ENCODE assay signal across 23 cellular contexts in genomic region chr19:1145635-1146417, GRCh38. TPM values are rescaled to one million over a fixed set of nuclear protein-coding genes. Genes with fewer than 3 reads are reported as not detected.
A peak's percentile ranks its signal among the peaks of the same experiment; 100 is the strongest.
DNase-seq lines count a peak whose midpoint lies in the region; ATAC-seq, FAIRE-seq and TF ChIP-seq lines count a peak whose summit lies in the region.
"Had no signal": no experiment of that assay in that cellular context is flagged by ENCODE, and none has a peak within 500 bp of the region (broad histone marks: within the 10 kb centered on the region; RNA-seq: fewer than 3 reads in every experiment).

No MANE protein-coding gene starts in this region.

- TF ChIP-seq POLR2A in K562 (conservative IDR thresholded peaks at IDR 0.05), result no peak

- no peaks in the 10 kb centered on the region for H3K9me3 Mint-ChIP-seq in osteocyte (ENCODE audit: unreplicated experiment)

- H3K27ac Mint-ChIP-seq in osteocyte (ENCODE audit: unreplicated experiment), result peak overlapping the region; percentile 47

- WGBS in HUES64, result 92% methylated on average over 26 of the region's 26 CpGs
- 98% methylated on average over 17 of the region's 26 CpGs for WGBS in K562 (ENCODE audit: insufficient coverage, low coverage, missing lambda C conversion rate)
- 97 to 98% (median 97%) methylated on average over 24 to 26 of the region's 26 CpGs for WGBS in small intestine, 3 donors

- H4K20me1 ChIP-seq in K562 (replicated peaks; ENCODE audit: control insufficient read depth, insufficient read depth, low read length), result no peaks in the 10 kb centered on the region

- no peaks in the 10 kb centered on the region for H3K9me1 ChIP-seq in K562 (ENCODE audit: control insufficient read depth, insufficient read depth, low read length)

- 0 out of 2 replicates have a peak, but pooled peaks cover 3% of the 10 kb centered on the region for H3K4me1 ChIP-seq in HUES64 (ENCODE audit: insufficient read depth, low read length)
- H3K4me1 ChIP-seq in K562 (replicated peaks in 1 of 2; ENCODE audit: control insufficient read depth in 2 of 2, insufficient read depth in 2 of 2, low read length in 2 of 2), result peaks cover 0 to 59% of the 10 kb centered on the region in 2 experiments; a peak in 2 of 5 replicates
- H3K4me1 ChIP-seq in small intestine (ENCODE audit: control insufficient read depth in 2 of 2, insufficient read depth in 1 of 2, low read depth in 1 of 2, low read length in 1 of 2), result no peaks in the 10 kb centered on the region
- H3K4me1 ChIP-seq: BLaER1, HAP-1, SJCRH30 had no signal

- H3K9me3 ChIP-seq in HUES64 (ENCODE audit: insufficient read depth, low read depth, low read length) (no peaks in the 10 kb centered on the region), K562 (replicated peaks; ENCODE audit: control insufficient read depth, insufficient read depth, low read depth, low read length) (no peaks in the 10 kb centered on the region), small intestine (ENCODE audit: control insufficient read depth, low read depth) (no peaks in the 10 kb centered on the region)
- H3K9me3 ChIP-seq: A549, HAP-1, MG63, SJCRH30 had no signal

- H3K4me3 ChIP-seq in HUES64 (ENCODE audit: low read length), result no peak overlapping the region
- H3K4me3 ChIP-seq in K562, result no peak overlapping the region
- H3K4me3 ChIP-seq in small intestine (ENCODE audit: low read depth in 1 of 2, low read length in 2 of 2), result no peak overlapping the region
- H3K4me3 ChIP-seq: A549, BLaER1, HAP-1, MG63, PC-9, SJCRH30 had no signal

- no peak overlapping the region for H3K4me3 Mint-ChIP-seq in osteocyte (ENCODE audit: unreplicated experiment)
- H3K4me3 Mint-ChIP-seq: CD4-positive, alpha-beta memory T cell had no signal

- in situ Hi-C loops in K562 (cut with MboI), result no loop called here

- no peak overlapping the region for H2AFZ ChIP-seq in K562 (ENCODE audit: low read depth, low read length)
- H2AFZ ChIP-seq: PC-9 had no signal

- H3K79me2 ChIP-seq in K562 (ENCODE audit: control insufficient read depth, insufficient read depth, low read length), result no peaks in the 10 kb centered on the region

- peak; percentile 37; the same call in 1 of the 3 replicates for ATAC-seq in K562
- no peak for ATAC-seq in GM18873 (IDR thresholded peaks at IDR 0.05; ENCODE audit: low FRiP score, unreplicated experiment)

- POLR2A ChIA-PET in K562 (lab: Yijun Ruan, JAX), result interaction anchor here (0.8 kb wide), 1 partner anchor 22 kb away, joined by 3 read pairs; no protein-coding TSS in a partner anchor

- H3K27me3 Mint-ChIP-seq in osteocyte (ENCODE audit: unreplicated experiment), result no peaks in the 10 kb centered on the region
- H3K27me3 Mint-ChIP-seq: CD4-positive, alpha-beta memory T cell had no signal

- H3K4me1 Mint-ChIP-seq in osteocyte (ENCODE audit: unreplicated experiment), result no peaks in the 10 kb centered on the region

- peaks cover 24% of the 10 kb centered on the region for H3K36me3 Mint-ChIP-seq in osteocyte (ENCODE audit: unreplicated experiment)

- H3K36me3 ChIP-seq in HUES64 (ENCODE audit: insufficient read depth, low read length) (peaks cover 13% of the 10 kb centered on the region), K562 (ENCODE audit: control insufficient read depth, insufficient read depth, low read length) (peaks cover 34% of the 10 kb centered on the region; the same call in 2 of the 3 replicates), small intestine (ENCODE audit: control insufficient read depth in 2 of 2, insufficient read depth in 2 of 2, low read length in 2 of 2) (peaks cover 11 to 18% of the 10 kb centered on the region in 2 donors)

- no peak for DNase-seq in K562 (ENCODE audit: extremely low read depth in 1 of 4, low spot score in 3 of 4)
- no peak for DNase-seq in osteocyte (ENCODE audit: extremely low spot score, unreplicated experiment)
- DNase-seq in small intestine, result no peak
- DNase-seq: CD4-positive, alpha-beta memory T cell; DMS53; EL; IMR-90; Kasumi-1; MG63; NCI-H1048; NCI-H1436; NCI-H1930; NCI-H345; NCI-H524 treated with DMSO at 0.1 percent for 48 hours; PC-9; SJCRH30 had no signal

- H3K4me2 ChIP-seq in K562 (ENCODE audit: insufficient read depth, low read length), result no peak overlapping the region
- H3K4me2 ChIP-seq: A549, BLaER1, PC-9 had no signal

- no peak for FAIRE-seq in K562 (lab: Jason Lieb, UNC)
- no peak for FAIRE-seq in small intestine (lab: Jason Lieb, UNC)
- FAIRE-seq: A549, GM12891, GM18507 had no signal

- intact Hi-C loops in K562 (cut with micrococcal nuclease), result no loop called here

- BruUV-seq in K562 (replicated peaks; lab: Mats Ljungman, UMichigan), result no TSS peak

- CTCF ChIA-PET in K562 (lab: Yijun Ruan, JAX; ENCODE audit: low intra/inter-chr PET ratio), result no interaction called here

- peak overlapping the region; percentile 40; the same call in 1 of the 2 replicates for H3K9ac ChIP-seq in HUES64 (ENCODE audit: low read depth, low read length)
- no peak overlapping the region; a peak in 1 of 4 replicates for H3K9ac ChIP-seq in K562 (ENCODE audit: insufficient read depth in 1 of 2, low read depth in 2 of 2, low read length in 2 of 2)
- H3K9ac ChIP-seq: BLaER1 had no signal

- TF ChIP-seq CTCF in K562 (IDR thresholded peaks at IDR 0.05 in 2 of 3, conservative IDR thresholded peaks at IDR 0.05 in 1 of 3; ENCODE audit: insufficient read depth in 2 of 3, low read depth in 1 of 3, low read length in 3 of 3) (no peak), osteocyte (IDR thresholded peaks at IDR 0.05) (no peak)

- H3K27me3 ChIP-seq in HUES64 (ENCODE audit: insufficient read depth, low read length) (peaks cover 2% of the 10 kb centered on the region; the same call in 1 of the 2 replicates), K562 (ENCODE audit: control insufficient read depth in 2 of 2, insufficient read depth in 2 of 2, low read length in 2 of 2) (no peaks in the 10 kb centered on the region), small intestine (ENCODE audit: control insufficient read depth in 2 of 2, insufficient read depth in 2 of 2, low read length in 2 of 2) (no peaks in the 10 kb centered on the region)
- H3K27me3 ChIP-seq: BLaER1, MG63, SJCRH30 had no signal

- peak overlapping the region; percentile 49 for H3K27ac ChIP-seq in HUES64 (ENCODE audit: low read depth, low read length)
- H3K27ac ChIP-seq in K562 (ENCODE audit: extremely low read depth, low read depth, low read length), result no peak overlapping the region
- no peak overlapping the region for H3K27ac ChIP-seq in small intestine (ENCODE audit: low read depth in 1 of 2, low read length in 1 of 2)
- H3K27ac ChIP-seq: BLaER1, PC-9, SJCRH30 had no signal

- no peak for TF ChIP-seq EP300 in K562 (IDR thresholded peaks at IDR 0.05; ENCODE audit: low read length)

- TF ChIP-seq RAD21 in K562 (CRISPR knock-in tag; conservative IDR thresholded peaks at IDR 0.05 in 1 of 2, IDR thresholded peaks at IDR 0.05 in 1 of 2), result no peak

RNA-seq across cellular contexts. Expression of gene SBNO2, which starts 28.2 kb away (rescaled TPM):
- polyA plus RNA-seq in HUES64 (2013, experiment 1 of 2), result 14.5 TPM
- polyA plus RNA-seq in HUES64 (2013, experiment 2 of 2), result 14.1 TPM
- 26.2 and 103 TPM in 2 replicates for total RNA-seq in K562 (2011; cell fraction: chromatin; rRNA removed; ENCODE audit: low replicate concordance)
- total RNA-seq in K562 (2011; cell fraction: nucleolus; rRNA removed), result 64.1 and 67.7 TPM in 2 replicates
- total RNA-seq in K562 (2011; cell fraction: nucleoplasm; rRNA removed), result 28.6 and 30.7 TPM in 2 replicates
- total RNA-seq in K562 (2014; rRNA removed) (18.6 and 23.1 TPM in 2 replicates), K562 (2014; rRNA removed; fragmentation: Illumina TruSeq; extraction: Trizol) (4.0 and 6.3 TPM in 2 replicates), K562 (2015; rRNA removed; fragmentation: Illumina TruSeq; extraction: Trizol) (6.7 and 7.8 TPM in 2 replicates), K562 (2021) (46.2 and 49.0 TPM in 2 replicates), osteocyte (57.1 and 61.6 TPM in 2 replicates)
- polyA plus RNA-seq in K562 (2011; rRNA removed) (6.7 and 9.3 TPM in 2 replicates), K562 (2014; fragmentation: Illumina TruSeq; extraction: Trizol) (5.2 and 13.0 TPM in 2 replicates), K562 (2014; fragmentation: Nextera tagmentation; extraction: Ambion mirVana) (under 1 TPM; 0.01 to 0.04 TPM), K562 (2014; rRNA removed) (21.5 and 23.1 TPM in 2 replicates), small intestine (10 to 100 TPM; 19.7 to 32.1 (median 19.7) TPM)
- 7.4 and 14.1 TPM in 2 replicates for polyA plus RNA-seq in K562 (2011; cell fraction: cytosol; rRNA removed)
- polyA plus RNA-seq in K562 (2011; cell fraction: nucleus; rRNA removed), result 45.7 and 79.0 TPM in 2 replicates
- polyA plus RNA-seq in K562 (2012), result 20.3 and 27.1 TPM in 2 replicates
- 3.7 and 8.1 TPM in 2 replicates for polyA minus RNA-seq in K562 (2011; rRNA and poly(A)+ RNA removed)
- 16.7 and 22.1 TPM in 2 replicates for polyA minus RNA-seq in K562 (2011; cell fraction: cytosol; rRNA and poly(A)+ RNA removed)
- 20.7 and 21.3 TPM in 2 replicates for polyA minus RNA-seq in K562 (2011; cell fraction: nucleus; rRNA and poly(A)+ RNA removed)

RNA-seq across cellular contexts. Expression of gene GPX4, which starts 42.0 kb away (rescaled TPM):
- 361 TPM for polyA plus RNA-seq in HUES64 (2013, experiment 1 of 2)
- polyA plus RNA-seq in HUES64 (2013, experiment 2 of 2), result 387 TPM
- total RNA-seq in K562 (2011; cell fraction: chromatin; rRNA removed; ENCODE audit: low replicate concordance), result 61.5 and 154 TPM in 2 replicates
- 171 and 189 TPM in 2 replicates for total RNA-seq in K562 (2011; cell fraction: nucleolus; rRNA removed)
- total RNA-seq in K562 (2011; cell fraction: nucleoplasm; rRNA removed), result 129 and 161 TPM in 2 replicates
- 639 and 643 TPM in 2 replicates for total RNA-seq in K562 (2014; rRNA removed)
- 131 and 209 TPM in 2 replicates for total RNA-seq in K562 (2014; rRNA removed; fragmentation: Illumina TruSeq; extraction: Trizol)
- 349 and 395 TPM in 2 replicates for total RNA-seq in K562 (2015; rRNA removed; fragmentation: Illumina TruSeq; extraction: Trizol)
- total RNA-seq in K562 (2021), result 383 and 392 TPM in 2 replicates
- polyA plus RNA-seq in K562 (2011; rRNA removed), result 223 and 286 TPM in 2 replicates
- 531 and 777 TPM in 2 replicates for polyA plus RNA-seq in K562 (2011; cell fraction: cytosol; rRNA removed)
- polyA plus RNA-seq in K562 (2011; cell fraction: nucleus; rRNA removed), result 389 and 485 TPM in 2 replicates
- polyA plus RNA-seq in K562 (2012), result 659 and 746 TPM in 2 replicates
- 434 and 536 TPM in 2 replicates for polyA plus RNA-seq in K562 (2014; fragmentation: Illumina TruSeq; extraction: Trizol)
- polyA plus RNA-seq in K562 (2014; fragmentation: Nextera tagmentation; extraction: Ambion mirVana), result 100 to 1,000 TPM in 1 of 2 experiments, 10 to 100 TPM in 1; 61.4 to 125 TPM
- 661 and 856 TPM in 2 replicates for polyA plus RNA-seq in K562 (2014; rRNA removed)
- polyA minus RNA-seq in K562 (2011; rRNA and poly(A)+ RNA removed), result 117 and 134 TPM in 2 replicates
- 191 and 300 TPM in 2 replicates for polyA minus RNA-seq in K562 (2011; cell fraction: cytosol; rRNA and poly(A)+ RNA removed)
- 54.3 and 64.1 TPM in 2 replicates for polyA minus RNA-seq in K562 (2011; cell fraction: nucleus; rRNA and poly(A)+ RNA removed)
- total RNA-seq in osteocyte, result 349 and 354 TPM in 2 replicates
- 1,000 to 10,000 TPM in 2 of 3 donors, 100 to 1,000 TPM in 1; 335 to 1,298 (median 1,178) TPM for polyA plus RNA-seq in small intestine

RNA-seq across cellular contexts. Expression of gene POLR2E, which starts 50.7 kb away (rescaled TPM):
- 184 TPM for polyA plus RNA-seq in HUES64 (2013, experiment 1 of 2)
- polyA plus RNA-seq in HUES64 (2013, experiment 2 of 2), result 182 TPM
- 38.2 and 129 TPM in 2 replicates for total RNA-seq in K562 (2011; cell fraction: chromatin; rRNA removed; ENCODE audit: low replicate concordance)
- total RNA-seq in K562 (2011; cell fraction: nucleolus; rRNA removed), result 126 and 135 TPM in 2 replicates
- total RNA-seq in K562 (2011; cell fraction: nucleoplasm; rRNA removed), result 74.1 and 78.7 TPM in 2 replicates
- total RNA-seq in K562 (2014; rRNA removed) (297 and 441 TPM in 2 replicates), K562 (2014; rRNA removed; fragmentation: Illumina TruSeq; extraction: Trizol) (40.2 and 78.0 TPM in 2 replicates), K562 (2015; rRNA removed; fragmentation: Illumina TruSeq; extraction: Trizol) (141 and 144 TPM in 2 replicates), K562 (2021) (328 and 351 TPM in 2 replicates), osteocyte (156 and 168 TPM in 2 replicates)
- polyA plus RNA-seq in K562 (2011; rRNA removed) (244 and 334 TPM in 2 replicates), K562 (2014; fragmentation: Illumina TruSeq; extraction: Trizol) (267 and 448 TPM in 2 replicates), K562 (2014; fragmentation: Nextera tagmentation; extraction: Ambion mirVana) (10 to 100 TPM in 1 of 2 experiments, 1 to 10 TPM in 1; 3.4 to 32.5 TPM), K562 (2014; rRNA removed) (413 and 438 TPM in 2 replicates), small intestine (100 to 1,000 TPM; 141 to 189 (median 143) TPM)
- 305 and 616 TPM in 2 replicates for polyA plus RNA-seq in K562 (2011; cell fraction: cytosol; rRNA removed)
- 112 and 143 TPM in 2 replicates for polyA plus RNA-seq in K562 (2011; cell fraction: nucleus; rRNA removed)
- 291 and 445 TPM in 2 replicates for polyA plus RNA-seq in K562 (2012)
- 36.0 and 77.6 TPM in 2 replicates for polyA minus RNA-seq in K562 (2011; rRNA and poly(A)+ RNA removed)
- 127 and 173 TPM in 2 replicates for polyA minus RNA-seq in K562 (2011; cell fraction: cytosol; rRNA and poly(A)+ RNA removed)
- polyA minus RNA-seq in K562 (2011; cell fraction: nucleus; rRNA and poly(A)+ RNA removed), result 45.4 and 50.5 TPM in 2 replicates

RNA-seq across cellular contexts. Expression of gene STK11, which starts 59.8 kb away (rescaled TPM):
- 42.9 TPM for polyA plus RNA-seq in HUES64 (2013, experiment 1 of 2)
- polyA plus RNA-seq in HUES64 (2013, experiment 2 of 2), result 36.7 TPM
- total RNA-seq in K562 (2011; cell fraction: chromatin; rRNA removed; ENCODE audit: low replicate concordance), result 76.0 and 175 TPM in 2 replicates
- 128 and 133 TPM in 2 replicates for total RNA-seq in K562 (2011; cell fraction: nucleolus; rRNA removed)
- total RNA-seq in K562 (2011; cell fraction: nucleoplasm; rRNA removed), result 58.7 and 79.5 TPM in 2 replicates
- total RNA-seq in K562 (2014; rRNA removed) (96.5 and 102 TPM in 2 replicates), K562 (2014; rRNA removed; fragmentation: Illumina TruSeq; extraction: Trizol) (28.9 and 31.7 TPM in 2 replicates), K562 (2015; rRNA removed; fragmentation: Illumina TruSeq; extraction: Trizol) (40.6 and 43.2 TPM in 2 replicates), K562 (2021) (76.3 and 89.6 TPM in 2 replicates), osteocyte (60.8 and 61.3 TPM in 2 replicates)
- polyA plus RNA-seq in K562 (2011; rRNA removed) (31.2 and 34.3 TPM in 2 replicates), K562 (2014; fragmentation: Illumina TruSeq; extraction: Trizol) (22.0 and 39.1 TPM in 2 replicates), K562 (2014; fragmentation: Nextera tagmentation; extraction: Ambion mirVana) (under 1 TPM; 0.15 to 1.00 TPM), K562 (2014; rRNA removed) (69.4 and 79.9 TPM in 2 replicates), small intestine (10 to 100 TPM; 65.8 to 86.2 (median 66.9) TPM)
- 37.0 and 67.8 TPM in 2 replicates for polyA plus RNA-seq in K562 (2011; cell fraction: cytosol; rRNA removed)
- polyA plus RNA-seq in K562 (2011; cell fraction: nucleus; rRNA removed), result 127 and 182 TPM in 2 replicates
- polyA plus RNA-seq in K562 (2012), result 49.5 and 76.3 TPM in 2 replicates
- 38.2 and 43.6 TPM in 2 replicates for polyA minus RNA-seq in K562 (2011; rRNA and poly(A)+ RNA removed)
- 33.9 and 37.0 TPM in 2 replicates for polyA minus RNA-seq in K562 (2011; cell fraction: cytosol; rRNA and poly(A)+ RNA removed)
- polyA minus RNA-seq in K562 (2011; cell fraction: nucleus; rRNA and poly(A)+ RNA removed), result 34.3 and 36.1 TPM in 2 replicates
